In the genomic region with DNA sequence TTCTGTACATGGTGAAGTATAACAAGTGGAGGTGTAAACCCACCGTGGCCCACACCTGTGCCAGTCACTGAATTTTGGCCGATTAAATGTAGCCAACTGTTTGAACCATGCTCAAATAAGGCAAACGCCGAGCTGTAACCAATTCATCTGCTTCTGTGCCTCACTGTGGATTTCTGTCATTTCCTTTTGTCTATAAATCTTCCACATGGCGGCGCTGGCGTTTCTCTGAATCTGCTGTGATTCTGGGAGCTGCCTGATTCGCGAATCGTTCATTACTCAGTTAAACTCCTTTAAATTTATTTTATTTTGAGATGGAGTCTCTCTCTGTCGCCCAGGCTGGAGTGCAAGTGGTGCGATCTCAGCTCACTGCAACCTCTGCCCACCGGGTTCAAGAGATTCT, we compare ENCODE assay signal across 9 cellular contexts. TPM values are rescaled to one million over a fixed set of nuclear protein-coding genes. Genes with fewer than 3 reads are reported as not detected.
DNase-seq lines count a peak whose midpoint lies in the region; ATAC-seq and TF ChIP-seq lines count a peak whose summit lies in the region.
"Had no signal": no experiment of that assay in that cellular context is flagged by ENCODE, and none has a peak within 500 bp of the region (broad histone marks: within the 10 kb centered on the region; RNA-seq: fewer than 3 reads in every experiment).

No MANE protein-coding gene starts in this region.

- H3K27me3 Mint-ChIP-seq in activated CD4-positive, alpha-beta T cell treated with anti-CD3 and anti-CD28 coated beads, Interleukin-2, amount 10 ng/mL, durations not matched to agents 7 days and 5 days, result no peaks in the 10 kb centered on the region

- peak; percentile 52 for TF ChIP-seq CTCF in C4-2B (conservative IDR thresholded peaks at IDR 0.05)

- no peaks in the 10 kb centered on the region for H3K36me3 Mint-ChIP-seq in activated CD4-positive, alpha-beta T cell treated with anti-CD3 and anti-CD28 coated beads, Interleukin-2, amount 10 ng/mL, durations not matched to agents 7 days and 5 days (ENCODE audit: low read depth)

- no peak overlapping the region for H3K27ac Mint-ChIP-seq in activated CD4-positive, alpha-beta T cell treated with anti-CD3 and anti-CD28 coated beads, Interleukin-2, amount 10 ng/mL, durations not matched to agents 7 days and 5 days

- POLR2A ChIA-PET in HEK293T (lab: Yijun Ruan, JAX), result no interaction called here
- POLR2A ChIA-PET in activated CD4-positive, alpha-beta T cell treated with anti-CD3 and anti-CD28 coated beads, Interleukin-2, amount 10 ng/mL, durations not matched to agents 7 days and 5 days (lab: Charles Lee), result no interaction called here

- no peaks in the 10 kb centered on the region for H3K9me3 Mint-ChIP-seq in activated CD4-positive, alpha-beta T cell treated with anti-CD3 and anti-CD28 coated beads, Interleukin-2, amount 10 ng/mL, durations not matched to agents 7 days and 5 days

- CTCF ChIA-PET in HEK293T (lab: Yijun Ruan, JAX), result interaction anchor here (0.6 to 1.5 kb wide), 11 partner anchors 9 to 594 kb away, joined by 3 to 6 read pairs (median 3); no protein-coding TSS in a partner anchor
- CTCF ChIA-PET in activated CD4-positive, alpha-beta T cell treated with anti-CD3 and anti-CD28 coated beads, Interleukin-2, amount 10 ng/mL, durations not matched to agents 7 days and 5 days (lab: Charles Lee), result interaction anchor here (0.6 to 1.1 kb wide), 2 partner anchors 8 to 12 kb away, joined by 3 to 4 read pairs; no protein-coding TSS in a partner anchor

- no peak for ATAC-seq in GM18867 (IDR thresholded peaks at IDR 0.05; ENCODE audit: unreplicated experiment)
- ATAC-seq: activated CD4-positive, CD25-positive, alpha-beta regulatory T cell treated with anti-CD3 and anti-CD28 coated beads, Interleukin-2, amount 50 U/mL, for 24 hours had no signal

- no peaks in the 10 kb centered on the region for H3K4me1 Mint-ChIP-seq in activated CD4-positive, alpha-beta T cell treated with anti-CD3 and anti-CD28 coated beads, Interleukin-2, amount 10 ng/mL, durations not matched to agents 7 days and 5 days

- H3K27ac ChIP-seq in C4-2B, result no peak overlapping the region

- H3K4me3 Mint-ChIP-seq in activated CD4-positive, alpha-beta T cell treated with anti-CD3 and anti-CD28 coated beads, Interleukin-2, amount 10 ng/mL, durations not matched to agents 7 days and 5 days, result no peak overlapping the region

- DNase-seq in HEK293T (ENCODE audit: extremely low spot score), result peak; percentile 26
- DNase-seq in activated CD4-positive, alpha-beta T cell treated with anti-CD3 and anti-CD28 coated beads, Interleukin-2, amount 10 ng/mL, durations not matched to agents 7 days and 5 days, result peak; percentile 49
- DNase-seq in iPS-NIHi7 (ENCODE audit: extremely low spot score), result peak; percentile 49
- DNase-seq in DMS153 treated with DMSO at 0.1 percent for 48 hours (lab: John Stamatoyannopoulos, UW; ENCODE audit: unreplicated experiment), result no peak
- no peak for DNase-seq in dedifferentiated amniotic fluid mesenchymal stem cell (ENCODE audit: extremely low spot score)
- no peak for DNase-seq in DMS79 treated with DMSO at 0.1 percent for 48 hours (lab: John Stamatoyannopoulos, UW)

TF ChIP-seq in HEK293T, 16 proteins besides CTCF, POLR2A, EP300 and RAD21:
- TF ChIP-seq L3MBTL2 (conservative IDR thresholded peaks at IDR 0.05), result no peak
- TF ChIP-seq, protein P1, sequence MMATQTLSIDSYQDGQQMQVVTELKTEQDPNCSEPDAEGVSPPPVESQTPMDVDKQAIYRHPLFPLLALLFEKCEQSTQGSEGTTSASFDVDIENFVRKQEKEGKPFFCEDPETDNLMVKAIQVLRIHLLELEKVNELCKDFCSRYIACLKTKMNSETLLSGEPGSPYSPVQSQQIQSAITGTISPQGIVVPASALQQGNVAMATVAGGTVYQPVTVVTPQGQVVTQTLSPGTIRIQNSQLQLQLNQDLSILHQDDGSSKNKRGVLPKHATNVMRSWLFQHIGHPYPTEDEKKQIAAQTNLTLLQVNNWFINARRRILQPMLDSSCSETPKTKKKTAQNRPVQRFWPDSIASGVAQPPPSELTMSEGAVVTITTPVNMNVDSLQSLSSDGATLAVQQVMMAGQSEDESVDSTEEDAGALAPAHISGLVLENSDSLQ (IDR thresholded peaks at IDR 0.05), result peak; percentile 68

RNA-seq across cellular contexts. Expression of gene SUPT20HL2, which starts 19.2 kb away (rescaled TPM):
- not detected for total RNA-seq in activated CD4-positive, alpha-beta T cell treated with anti-CD3 and anti-CD28 coated beads, Interleukin-2, amount 10 ng/mL, durations not matched to agents 7 days and 5 days

Comparison
In these comparisons a context has a peak if more than half of its experiments do, and no peak if none do; other contexts are left out.
1. DNase-seq: peak in HEK293T (single experiment), activated CD4-positive, alpha-beta T cell treated with anti-CD3 and anti-CD28 coated beads, Interleukin-2, amount 10 ng/mL, durations not matched to agents 7 days and 5 days (single experiment) and iPS-NIHi7 (single experiment); none in DMS153 treated with DMSO at 0.1 percent for 48 hours (single experiment), dedifferentiated amniotic fluid mesenchymal stem cell (single experiment) and DMS79 treated with DMSO at 0.1 percent for 48 hours (single experiment).